In genomic region chr15:63112871-63113270, GRCh38 we compare ENCODE assay signal across 33 cellular contexts.
"Had no signal": no experiment of that assay in that cellular context is flagged by ENCODE, and none has a peak within 500 bp of the region (broad histone marks: within the 10 kb centered on the region; RNA-seq: fewer than 3 reads in every experiment).

No MANE protein-coding gene starts in this region.

- H3K27me3 ChIP-seq: neutrophil, pancreas, stomach, tibial nerve had no signal

- H3K9me3 Mint-ChIP-seq: activated CD4-positive, alpha-beta memory T cell treated with anti-CD3 and anti-CD28 coated beads, Interleukin-2, amount 10 ng/mL, durations not matched to agents 7 days and 5 days; activated CD4-positive, alpha-beta T cell treated with anti-CD3 and anti-CD28 coated beads, Interleukin-2, amount 10 ng/mL, durations not matched to agents 7 days and 5 days; activated naive CD4-positive, alpha-beta T cell treated with anti-CD3 and anti-CD28 coated beads, Interleukin-2, amount 50 U/mL, for 24 hours; activated naive CD8-positive, alpha-beta T cell treated with anti-CD3 and anti-CD28 coated beads, Interleukin-2, amount 50 U/mL, for 24 hours; activated T-cell treated with anti-CD3 and anti-CD28 coated beads, Interleukin-2, amount 50 U/mL, for 24 hours; activated T-helper 17 cell treated with anti-CD3 and anti-CD28 coated beads, Interleukin-2, amount 50 U/mL, for 72 hours; central memory CD8-positive, alpha-beta T cell; stimulated activated naive B cell treated with anti-CD40 and anti-IgM and Interleukin-4, amounts not matched to agents 10 μg/mL and 1 μg/mL and 100 μg/mL, for 72 hours; T-helper 1 cell treated with Interleukin-12 subunit alpha and Interleukin-12 subunit beta and Interleukin-4 antibody, amounts not matched to agents 30 μg/mL and 1 μg/mL, for 36 hours had no signal

- ATAC-seq: activated naive CD8-positive, alpha-beta T cell treated with anti-CD3 and anti-CD28 coated beads, Interleukin-2, amount 50 U/mL, for 24 hours; activated T-helper 17 cell treated with anti-CD3 and anti-CD28 coated beads, Interleukin-2, amount 50 U/mL, for 72 hours; pancreas; stimulated activated naive B cell treated with anti-CD40 and anti-IgM and Interleukin-4, amounts not matched to agents 10 μg/mL and 1 μg/mL and 100 μg/mL, for 72 hours had no signal

- H3K27me3 Mint-ChIP-seq: activated CD4-positive, alpha-beta T cell treated with anti-CD3 and anti-CD28 coated beads, Interleukin-2, amount 10 ng/mL, durations not matched to agents 7 days and 5 days; activated naive CD4-positive, alpha-beta T cell treated with anti-CD3 and anti-CD28 coated beads, Interleukin-2, amount 50 U/mL, for 24 hours; activated naive CD8-positive, alpha-beta T cell treated with anti-CD3 and anti-CD28 coated beads, Interleukin-2, amount 50 U/mL, for 24 hours; activated T-helper 17 cell treated with anti-CD3 and anti-CD28 coated beads, Interleukin-2, amount 50 U/mL, for 72 hours had no signal

- DNase-seq: activated CD4-positive, alpha-beta memory T cell treated with anti-CD3 and anti-CD28 coated beads, Interleukin-2, amount 10 ng/mL, durations not matched to agents 7 days and 5 days; activated CD4-positive, alpha-beta T cell treated with anti-CD3 and anti-CD28 coated beads, Interleukin-2, amount 10 ng/mL, durations not matched to agents 7 days and 5 days; activated CD4-positive, CD25-positive, alpha-beta regulatory T cell treated with anti-CD3 and anti-CD28 coated beads, Interleukin-2, amount 50 U/mL, for 72 hours; activated CD8-positive, alpha-beta memory T cell treated with anti-CD3 and anti-CD28 coated beads, Interleukin-2, amount 50 U/mL, for 48 hours; activated gamma-delta T cell treated with Interleukin-2 at 50 U/mL for 16 hours; activated naive CD8-positive, alpha-beta T cell treated with anti-CD3 and anti-CD28 coated beads, Interleukin-2, amount 50 U/mL, for 24 hours; activated T-cell treated with anti-CD3 and anti-CD28 coated beads, Interleukin-2, amount 50 U/mL, for 24 hours; dermis blood vessel endothelial cell; effector CD8-positive, alpha-beta T cell; esophagus squamous epithelium; islet precursor cell; left ventricle myocardium inferior; mesendoderm; pancreas; stimulated activated CD4-positive, alpha-beta T cell treated with anti-CD3 and anti-CD28 coated beads, Interleukin-15, amount 100 ng/mL, for 24 hours; stimulated activated CD4-positive, alpha-beta T cell treated with anti-CD3 and anti-CD28 coated beads, Interleukin-2, amount 100 ng/mL, for 24 hours; stimulated activated naive B cell treated with anti-CD40 and anti-IgM and Interleukin-4, amounts not matched to agents 10 μg/mL and 1 μg/mL and 100 μg/mL, for 72 hours; stomach; T1000 had no signal

- H3K4me3 ChIP-seq: esophagus squamous epithelium, left ventricle myocardium inferior, lung, pancreas, prostate gland, stomach, tibial nerve had no signal

- FAIRE-seq: bronchial epithelial cell, colon, endometrium, frontal cortex, pancreas had no signal

- H3K27ac ChIP-seq: epithelial cell of prostate, esophagus squamous epithelium, left ventricle myocardium inferior, neutrophil, pancreas, prostate gland, stomach had no signal

- H3K36me3 Mint-ChIP-seq: activated naive CD4-positive, alpha-beta T cell treated with anti-CD3 and anti-CD28 coated beads, Interleukin-2, amount 50 U/mL, for 24 hours; stimulated activated naive B cell treated with anti-CD40 and anti-IgM and Interleukin-4, amounts not matched to agents 10 μg/mL and 1 μg/mL and 100 μg/mL, for 72 hours had no signal

- H3K4me1 Mint-ChIP-seq: activated CD4-positive, alpha-beta memory T cell treated with anti-CD3 and anti-CD28 coated beads, Interleukin-2, amount 10 ng/mL, durations not matched to agents 7 days and 5 days; activated CD4-positive, alpha-beta T cell treated with anti-CD3 and anti-CD28 coated beads, Interleukin-2, amount 10 ng/mL, durations not matched to agents 7 days and 5 days; activated naive CD4-positive, alpha-beta T cell treated with anti-CD3 and anti-CD28 coated beads, Interleukin-2, amount 50 U/mL, for 24 hours; activated naive CD8-positive, alpha-beta T cell treated with anti-CD3 and anti-CD28 coated beads, Interleukin-2, amount 50 U/mL, for 24 hours; activated T-helper 17 cell treated with anti-CD3 and anti-CD28 coated beads, Interleukin-2, amount 50 U/mL, for 72 hours; central memory CD8-positive, alpha-beta T cell; stimulated activated naive B cell treated with anti-CD40 and anti-IgM and Interleukin-4, amounts not matched to agents 10 μg/mL and 1 μg/mL and 100 μg/mL, for 72 hours had no signal

- H3K27ac Mint-ChIP-seq: activated CD4-positive, alpha-beta memory T cell treated with anti-CD3 and anti-CD28 coated beads, Interleukin-2, amount 10 ng/mL, durations not matched to agents 7 days and 5 days; activated CD4-positive, alpha-beta T cell treated with anti-CD3 and anti-CD28 coated beads, Interleukin-2, amount 10 ng/mL, durations not matched to agents 7 days and 5 days; activated naive CD4-positive, alpha-beta T cell treated with anti-CD3 and anti-CD28 coated beads, Interleukin-2, amount 50 U/mL, for 24 hours; activated naive CD8-positive, alpha-beta T cell treated with anti-CD3 and anti-CD28 coated beads, Interleukin-2, amount 50 U/mL, for 24 hours; activated T-cell treated with anti-CD3 and anti-CD28 coated beads, Interleukin-2, amount 50 U/mL, for 24 hours; activated T-helper 17 cell treated with anti-CD3 and anti-CD28 coated beads, Interleukin-2, amount 50 U/mL, for 72 hours; nephron; stimulated activated naive B cell treated with anti-CD40 and anti-IgM and Interleukin-4, amounts not matched to agents 10 μg/mL and 1 μg/mL and 100 μg/mL, for 72 hours; T-helper 1 cell treated with Interleukin-12 subunit alpha and Interleukin-12 subunit beta and Interleukin-4 antibody, amounts not matched to agents 30 μg/mL and 1 μg/mL, for 36 hours had no signal

- H3K9me3 ChIP-seq: esophagus squamous epithelium, left ventricle myocardium inferior, neutrophil, pancreas, prostate gland, stomach, tibial nerve had no signal

- H3K4me3 Mint-ChIP-seq: activated CD4-positive, alpha-beta memory T cell treated with anti-CD3 and anti-CD28 coated beads, Interleukin-2, amount 10 ng/mL, durations not matched to agents 7 days and 5 days; activated CD4-positive, alpha-beta T cell treated with anti-CD3 and anti-CD28 coated beads, Interleukin-2, amount 10 ng/mL, durations not matched to agents 7 days and 5 days; activated naive CD4-positive, alpha-beta T cell treated with anti-CD3 and anti-CD28 coated beads, Interleukin-2, amount 50 U/mL, for 24 hours; activated naive CD8-positive, alpha-beta T cell treated with anti-CD3 and anti-CD28 coated beads, Interleukin-2, amount 50 U/mL, for 24 hours; activated T-cell treated with anti-CD3 and anti-CD28 coated beads, Interleukin-2, amount 50 U/mL, for 24 hours; activated T-helper 17 cell treated with anti-CD3 and anti-CD28 coated beads, Interleukin-2, amount 50 U/mL, for 72 hours; central memory CD8-positive, alpha-beta T cell; nephron; stimulated activated naive B cell treated with anti-CD40 and anti-IgM and Interleukin-4, amounts not matched to agents 10 μg/mL and 1 μg/mL and 100 μg/mL, for 72 hours; T-helper 1 cell treated with Interleukin-12 subunit alpha and Interleukin-12 subunit beta and Interleukin-4 antibody, amounts not matched to agents 30 μg/mL and 1 μg/mL, for 36 hours had no signal

- H3K36me3 ChIP-seq: esophagus squamous epithelium, left ventricle myocardium inferior, neutrophil, pancreas, prostate gland, stomach, tibial nerve had no signal

- H3K4me1 ChIP-seq: esophagus squamous epithelium, left ventricle myocardium inferior, prostate gland had no signal
